ENCODE assay signal across 1 cellular context in the genomic region with DNA sequence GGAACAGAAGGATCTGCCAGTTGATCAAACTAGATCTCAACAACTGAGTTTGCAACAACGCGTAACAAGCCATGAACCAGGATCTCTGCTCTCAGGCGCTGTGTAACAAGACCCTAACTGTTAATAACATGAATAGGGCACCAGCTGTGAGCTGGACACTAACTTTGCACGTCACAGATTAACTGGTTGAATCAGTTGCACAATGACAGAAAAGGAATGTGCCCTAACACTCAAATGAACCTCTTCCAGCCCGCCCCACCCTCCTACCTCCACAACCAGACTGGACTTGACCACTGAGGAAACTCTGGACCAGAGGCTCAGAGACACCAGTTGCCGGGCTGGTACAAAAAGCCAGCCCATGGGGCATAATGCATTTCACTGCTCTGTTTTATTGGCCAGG.
TF ChIP-seq lines count a peak whose summit lies in the region.

No MANE protein-coding gene starts in this region.

TF ChIP-seq in IMR-90, 13 proteins besides CTCF, POLR2A, EP300 and RAD21:
- TF ChIP-seq CEBPB (IDR thresholded peaks at IDR 0.05; ENCODE audit: low read depth, low read length) (peak; percentile 27; the same call in 1 of the 2 replicates), RCOR1 (IDR thresholded peaks at IDR 0.05; ENCODE audit: insufficient replicate concordance, low read length) (no peak), MAZ (IDR thresholded peaks at IDR 0.05; ENCODE audit: borderline replicate concordance, low read depth, low read length) (no peak), RFX5 (IDR thresholded peaks at IDR 0.05; ENCODE audit: low read depth, low read length) (no peak), MXI1 (IDR thresholded peaks at IDR 0.05; ENCODE audit: borderline replicate concordance, low read depth, low read length) (no peak), SMC3 (IDR thresholded peaks at IDR 0.05; ENCODE audit: low read depth, low read length) (no peak)
